Comparison of ENCODE assay signal across 10 cellular contexts in the genomic region with DNA sequence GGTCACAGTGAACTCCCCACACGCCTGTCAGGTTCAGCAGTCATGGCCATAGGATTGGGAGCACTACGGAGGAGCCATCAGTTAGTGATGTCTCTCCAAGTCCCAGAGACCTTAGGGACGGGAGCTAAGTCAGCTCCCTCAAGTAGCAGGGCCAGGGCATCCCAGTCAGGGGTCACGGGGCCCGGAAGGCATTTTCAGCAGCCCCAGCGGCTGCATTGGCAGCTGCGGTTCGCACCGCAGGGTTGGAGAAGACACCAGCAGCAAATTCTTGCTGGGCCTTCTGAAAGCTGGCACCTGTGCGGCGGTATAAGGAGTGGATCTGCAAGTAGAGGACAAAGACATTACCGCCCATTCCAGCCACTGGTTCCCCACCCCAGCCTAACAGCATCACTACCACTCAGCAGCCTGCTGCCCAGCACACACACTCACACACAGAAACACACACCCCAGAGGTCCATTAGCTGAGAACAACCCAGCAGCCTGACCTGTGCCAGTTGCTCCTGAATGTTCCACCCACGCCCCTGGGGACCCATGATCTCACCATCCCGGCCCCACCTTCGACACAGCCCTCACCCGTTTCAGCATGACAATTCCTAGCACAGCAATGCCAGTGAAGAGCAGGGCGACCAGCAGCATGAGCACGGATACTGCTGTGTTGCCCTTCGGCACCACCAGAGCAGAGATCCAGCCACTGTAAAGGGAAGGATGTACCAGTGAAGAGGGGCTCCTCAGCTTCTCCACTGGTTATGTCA. TPM values are rescaled to one million over a fixed set of nuclear protein-coding genes. Genes with fewer than 3 reads are reported as not detected.
A peak's percentile ranks its signal among the peaks of the same experiment; 100 is the strongest.
DNase-seq lines count a peak whose midpoint lies in the region; ATAC-seq and TF ChIP-seq lines count a peak whose summit lies in the region.
"Had no signal": no experiment of that assay in that cellular context is flagged by ENCODE, and none has a peak within 500 bp of the region (broad histone marks: within the 10 kb centered on the region; RNA-seq: fewer than 3 reads in every experiment).

No MANE protein-coding gene starts in this region.

- CTCF ChIA-PET in AG04450 (lab: Charles Lee) (interaction anchor here (0.5 to 1.5 kb wide), 4 partner anchors 9 to 392 kb away, joined by 3 to 5 read pairs (median 3); no protein-coding TSS in a partner anchor), OCI-LY7 (lab: Charles Lee; ENCODE audit: unreplicated experiment) (no interaction called here)

- H3K27me3 ChIP-seq in AG04450 (ENCODE audit: control insufficient read depth, insufficient read depth, low read length), result no peaks in the 10 kb centered on the region
- no peaks in the 10 kb centered on the region for H3K27me3 ChIP-seq in endocrine pancreas (ENCODE audit: control insufficient read depth, insufficient read depth, low read length)

- H3K27ac ChIP-seq in AG04450 (ENCODE audit: low read depth, low read length), result peak overlapping the region; percentile 86
- H3K27ac ChIP-seq in OCI-LY7 (ENCODE audit: low read depth, low read length, poor library complexity, severe bottlenecking), result no peak overlapping the region

- no peak for TF ChIP-seq CTCF in AG04450 (IDR thresholded peaks at IDR 0.05; ENCODE audit: low read depth, low read length)
- no peak for TF ChIP-seq CTCF in OCI-LY7 (conservative IDR thresholded peaks at IDR 0.05; ENCODE audit: low read length)
- no peak for TF ChIP-seq CTCF in natural killer cell (IDR thresholded peaks at IDR 0.05)

- ATAC-seq in natural killer cell, result no peak
- no peak for ATAC-seq in HG03095 (IDR thresholded peaks at IDR 0.05; ENCODE audit: unreplicated experiment)

- peak overlapping the region; percentile 76 for H3K9ac ChIP-seq in endocrine pancreas (ENCODE audit: control insufficient read depth, insufficient read depth, low read length)

- H3K36me3 ChIP-seq in OCI-LY7 (ENCODE audit: insufficient read depth, low read length) (peaks cover 44% of the 10 kb centered on the region), endocrine pancreas (ENCODE audit: control insufficient read depth, insufficient read depth, low read length) (no peaks in the 10 kb centered on the region)

- no peaks in the 10 kb centered on the region; the same call in 1 of the 2 replicates for H3K9me3 ChIP-seq in AG04450 (ENCODE audit: control insufficient read depth, insufficient read depth, low read length)
- H3K9me3 ChIP-seq in OCI-LY7 (ENCODE audit: low read length), result no peaks in the 10 kb centered on the region
- H3K9me3 ChIP-seq in endocrine pancreas (ENCODE audit: control insufficient read depth, low read length), result no peaks in the 10 kb centered on the region

- intact Hi-C loops in OCI-LY7 (cut with micrococcal nuclease; ENCODE audit: unreplicated experiment) (no loop called here), natural killer cell (cut with micrococcal nuclease) (loop anchor here (10.0 kb wide), 1 partner anchor 249 kb away; no protein-coding TSS in a partner anchor)

- H3K9me2 ChIP-seq in OCI-LY7 (ENCODE audit: insufficient read depth, low read length), result no peaks in the 10 kb centered on the region

- H3K4me1 ChIP-seq in OCI-LY7 (ENCODE audit: insufficient read depth, low read length, poor library complexity, severe bottlenecking) (peaks cover 31% of the 10 kb centered on the region), endocrine pancreas (ENCODE audit: control insufficient read depth, insufficient read depth, low read length) (no peaks in the 10 kb centered on the region)

- no peak overlapping the region for H3K4me2 ChIP-seq in OCI-LY7 (ENCODE audit: low read length)

- TSS peak; percentile 67 for BruUV-seq in OCI-LY7 (replicated peaks; lab: Mats Ljungman, UMichigan)

- H3K4me3 Mint-ChIP-seq in natural killer cell, result peak overlapping the region; percentile 90

- H3K36me3 Mint-ChIP-seq in natural killer cell, result peaks cover 9% of the 10 kb centered on the region

- H3K4me3 ChIP-seq in AG04450 (ENCODE audit: low read depth, low read length) (peak overlapping the region; percentile 77), OCI-LY7 (ENCODE audit: low read depth, low read length, poor library complexity, severe bottlenecking) (no peak overlapping the region), endocrine pancreas (ENCODE audit: control insufficient read depth, insufficient read depth, low read length) (peak overlapping the region; percentile 3)

- no peak for DNase-seq in AG04450 (ENCODE audit: low read depth, low spot score)
- no peak for DNase-seq in OCI-LY7 (ENCODE audit: low spot score)
- no peak for DNase-seq in natural killer cell
- no peak for DNase-seq in stimulated activated CD4-positive, alpha-beta T cell treated with anti-CD3 and anti-CD28 coated beads, Interleukin-15, amount 100 ng/mL, for 24 hours
- no peak for DNase-seq in iPS-NIHi7 (ENCODE audit: extremely low spot score)
- DNase-seq in NCI-H524 (lab: John Stamatoyannopoulos, UW), result no peak

- H3K4me1 Mint-ChIP-seq in natural killer cell, result peaks cover 39 to 43% of the 10 kb centered on the region in 2 donors

- H3K27me3 Mint-ChIP-seq in natural killer cell (ENCODE audit: low read depth in 2 of 2), result no peaks in the 10 kb centered on the region

- peaks cover 12% of the 10 kb centered on the region; the same call in 1 of the 2 replicates for H3K79me2 ChIP-seq in OCI-LY7 (ENCODE audit: insufficient read depth, low read depth, low read length)

- H2AFZ ChIP-seq in OCI-LY7 (ENCODE audit: low read length), result no peak overlapping the region

- no peaks in the 10 kb centered on the region for H3K9me3 Mint-ChIP-seq in natural killer cell

- peak overlapping the region; percentile 16 to 87 for H3K27ac Mint-ChIP-seq in natural killer cell

- H4K20me1 ChIP-seq in OCI-LY7 (ENCODE audit: insufficient read depth, low read length), result no peaks in the 10 kb centered on the region

- POLR2A ChIA-PET in AG04450 (lab: Yijun Ruan, JAX), result interaction anchor here (1.0 to 1.1 kb wide), 2 partner anchors 17 to 21 kb away, joined by 3 to 11 read pairs; a partner anchor contains a TSS
- POLR2A ChIA-PET in OCI-LY7 (lab: Charles Lee), result no interaction called here

RNA-seq across cellular contexts. Expression of a gene that starts 1.0 kb away (rescaled TPM):
- polyA plus RNA-seq in AG04450 (2011; rRNA removed), result 10.2 and 12.3 TPM in 2 replicates
- polyA minus RNA-seq in AG04450 (2011; rRNA and poly(A)+ RNA removed), result 7.1 and 9.2 TPM in 2 replicates
- total RNA-seq in OCI-LY7 (2014; rRNA removed; shearing (Covaris generic)), result 6.6 and 9.1 TPM in 2 replicates
- total RNA-seq in OCI-LY7 (2022) (53.1 and 59.3 TPM in 2 replicates), natural killer cell (1 to 10 TPM; 6.9 to 10.0 (median 8.9) TPM)

RNA-seq across cellular contexts. Expression of a gene that starts 5.9 kb away (rescaled TPM):
- 104 and 115 TPM in 2 replicates for polyA plus RNA-seq in AG04450 (2011; rRNA removed)
- polyA minus RNA-seq in AG04450 (2011; rRNA and poly(A)+ RNA removed), result 73.6 and 94.7 TPM in 2 replicates
- total RNA-seq in OCI-LY7 (2014; rRNA removed; shearing (Covaris generic)), result 45.4 and 58.3 TPM in 2 replicates
- total RNA-seq in OCI-LY7 (2022), result 66.0 and 74.7 TPM in 2 replicates
- total RNA-seq in natural killer cell, result 10 to 100 TPM; 59.7 to 72.1 (median 65.0) TPM

RNA-seq across cellular contexts. Expression of a gene that starts 17.0 kb away (rescaled TPM):
- polyA plus RNA-seq in AG04450 (2011; rRNA removed), result 40.5 and 42.6 TPM in 2 replicates
- polyA minus RNA-seq in AG04450 (2011; rRNA and poly(A)+ RNA removed), result 61.7 and 68.9 TPM in 2 replicates
- 59.8 and 96.7 TPM in 2 replicates for total RNA-seq in OCI-LY7 (2014; rRNA removed; shearing (Covaris generic))
- total RNA-seq in OCI-LY7 (2022), result 107 and 121 TPM in 2 replicates
- 10 to 100 TPM; 70.4 to 97.5 (median 84.4) TPM for total RNA-seq in natural killer cell

RNA-seq across cellular contexts. Expression of a gene that starts 21.0 kb away (rescaled TPM):
- polyA plus RNA-seq in AG04450 (2011; rRNA removed), result 1.5 and 1.7 TPM in 2 replicates
- polyA minus RNA-seq in AG04450 (2011; rRNA and poly(A)+ RNA removed), result 3.0 and 5.6 TPM in 2 replicates
- 4.9 and 6.7 TPM in 2 replicates for total RNA-seq in OCI-LY7 (2014; rRNA removed; shearing (Covaris generic))
- 19.0 and 19.2 TPM in 2 replicates for total RNA-seq in OCI-LY7 (2022)
- 1 to 10 TPM; 2.0 to 3.4 (median 2.6) TPM for total RNA-seq in natural killer cell

RNA-seq across cellular contexts. Expression of a gene that starts 45.0 kb away (rescaled TPM):
- polyA plus RNA-seq in AG04450 (2011; rRNA removed), result not detected in 2 replicates
- polyA minus RNA-seq in AG04450 (2011; rRNA and poly(A)+ RNA removed), result not detected in 2 replicates
- 0.19 TPM in 1 of 2 replicates, not detected in the other for total RNA-seq in OCI-LY7 (2014; rRNA removed; shearing (Covaris generic))
- total RNA-seq in OCI-LY7 (2022), result 0.18 and 0.51 TPM in 2 replicates
- total RNA-seq in natural killer cell, result under 1 TPM in 1 of 3 donors, not detected in 2; 0.12 TPM
- total RNA-seq: subcutaneous adipose tissue; T-helper 2 cell treated with Interferon-gamma antibody and Interleukin-4, amounts not matched to agents 100 ng/mL and 5 ng/mL, for 36 hours had no signal
